ENCODE assay signal across 15 cellular contexts in the genomic region with DNA sequence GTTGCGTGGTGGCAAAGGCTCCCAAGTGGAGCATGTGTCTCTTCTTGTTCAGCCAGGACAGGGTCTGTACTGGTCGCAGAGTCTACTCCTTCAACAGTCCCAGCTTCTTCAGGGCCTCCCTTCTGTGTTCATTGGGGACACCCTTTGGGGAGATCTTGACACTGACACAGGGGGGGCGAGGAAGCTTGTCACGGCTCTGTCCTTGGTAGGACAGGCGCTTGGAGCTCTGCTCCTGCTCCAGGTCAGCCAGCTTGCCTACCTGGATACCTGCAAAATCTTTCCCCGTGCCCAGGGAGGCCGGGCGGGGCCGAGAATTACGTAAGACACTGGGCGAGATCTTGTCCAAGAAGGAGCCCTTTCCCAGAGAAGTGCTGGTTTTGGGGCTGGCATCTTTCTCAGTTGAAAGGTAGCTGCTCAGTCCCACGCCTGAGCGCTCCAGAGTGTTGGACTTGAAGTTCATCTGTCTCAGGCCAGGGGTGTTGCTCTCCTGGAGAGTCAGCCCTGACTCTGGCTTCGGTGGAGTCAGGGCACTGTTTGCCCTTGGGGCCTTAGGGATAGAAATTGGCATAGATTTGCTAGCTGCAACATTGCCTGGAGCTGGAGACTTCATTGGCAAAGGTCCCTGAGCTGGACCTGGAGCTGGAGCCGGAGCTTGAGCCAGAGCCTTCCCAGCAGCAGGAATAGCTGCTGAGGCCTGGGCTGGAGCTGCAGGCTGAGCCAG. TPM values are rescaled to one million over a fixed set of nuclear protein-coding genes. Genes with fewer than 3 reads are reported as not detected.
DNase-seq lines count a peak whose midpoint lies in the region; ATAC-seq and TF ChIP-seq lines count a peak whose summit lies in the region.
"Had no signal": no experiment of that assay in that cellular context is flagged by ENCODE, and none has a peak within 500 bp of the region (broad histone marks: within the 10 kb centered on the region; RNA-seq: fewer than 3 reads in every experiment).

No MANE protein-coding gene starts in this region.

- 79 to 86% methylated on average over 5 to 15 of the region's 15 CpGs for WGBS in body of pancreas, 2 donors

- peaks cover 90% of the 10 kb centered on the region for H3K36me3 Mint-ChIP-seq in Calu3 (ENCODE audit: insufficient read depth, unreplicated experiment)
- H3K36me3 Mint-ChIP-seq in activated CD4-positive, alpha-beta memory T cell treated with anti-CD3 and anti-CD28 coated beads for 36 hours, result no peaks in the 10 kb centered on the region
- H3K36me3 Mint-ChIP-seq: naive B cell; stimulated activated effector memory CD8-positive, alpha-beta T cell treated with anti-CD3 and anti-CD28 coated beads, Interleukin-12 subunit alpha, Interleukin-12 subunit beta, amount 100 ng/mL, for 72 hours had no signal

- H3K4me1 ChIP-seq in body of pancreas, result peaks cover 83% of the 10 kb centered on the region
- H3K4me1 ChIP-seq in mucosa of stomach (ENCODE audit: control insufficient read depth, insufficient read depth, low read length), result peaks cover 94% of the 10 kb centered on the region

- no peaks in the 10 kb centered on the region for H3K27me3 Mint-ChIP-seq in Calu3 (ENCODE audit: unreplicated experiment)
- H3K27me3 Mint-ChIP-seq in activated CD4-positive, alpha-beta memory T cell treated with anti-CD3 and anti-CD28 coated beads for 36 hours, result peaks cover 10% of the 10 kb centered on the region

- H3K9ac ChIP-seq in mucosa of stomach (ENCODE audit: low read length), result peak overlapping the region; percentile 77

- POLR2A ChIA-PET in activated CD4-positive, alpha-beta memory T cell treated with anti-CD3 and anti-CD28 coated beads for 36 hours (lab: Charles Lee), result no interaction called here

- no peak for ATAC-seq in body of pancreas
- ATAC-seq: activated CD8-positive, alpha-beta T cell treated with anti-CD3 and anti-CD28 coated beads for 36 hours; stimulated activated effector memory CD8-positive, alpha-beta T cell treated with anti-CD3 and anti-CD28 coated beads, Interleukin-12 subunit alpha, Interleukin-12 subunit beta, amount 100 ng/mL, for 72 hours had no signal

- H3K36me3 ChIP-seq in body of pancreas (replicated peaks in 1 of 2; ENCODE audit: insufficient read depth in 1 of 2, low read depth in 2 of 2) (peaks cover 0 to 4% of the 10 kb centered on the region in 2 donors), mucosa of stomach (ENCODE audit: control insufficient read depth, insufficient read depth, low read length) (peaks cover 12% of the 10 kb centered on the region)

- H3K4me1 Mint-ChIP-seq in Calu3 (ENCODE audit: low read depth, unreplicated experiment), result peaks cover 97% of the 10 kb centered on the region
- no peaks in the 10 kb centered on the region for H3K4me1 Mint-ChIP-seq in activated CD4-positive, alpha-beta memory T cell treated with anti-CD3 and anti-CD28 coated beads for 36 hours (ENCODE audit: low read depth)
- H3K4me1 Mint-ChIP-seq: naive B cell had no signal

- no TSS peak for BruUV-seq in Calu3 (replicated peaks; lab: Mats Ljungman, UMichigan)

- H3K27ac Mint-ChIP-seq in Calu3 (ENCODE audit: unreplicated experiment), result peak overlapping the region; percentile 98
- no peak overlapping the region for H3K27ac Mint-ChIP-seq in activated CD4-positive, alpha-beta memory T cell treated with anti-CD3 and anti-CD28 coated beads for 36 hours
- H3K27ac Mint-ChIP-seq: activated CD8-positive, alpha-beta T cell treated with anti-CD3 and anti-CD28 coated beads for 36 hours; stimulated activated effector memory CD8-positive, alpha-beta T cell treated with anti-CD3 and anti-CD28 coated beads, Interleukin-12 subunit alpha, Interleukin-12 subunit beta, amount 100 ng/mL, for 72 hours had no signal

- H3K9me3 Mint-ChIP-seq in Calu3 (ENCODE audit: low read depth, unreplicated experiment), result no peaks in the 10 kb centered on the region
- H3K9me3 Mint-ChIP-seq in activated CD4-positive, alpha-beta memory T cell treated with anti-CD3 and anti-CD28 coated beads for 36 hours, result no peaks in the 10 kb centered on the region
- H3K9me3 Mint-ChIP-seq: activated CD8-positive, alpha-beta T cell treated with anti-CD3 and anti-CD28 coated beads for 36 hours; naive B cell; stimulated activated effector memory CD8-positive, alpha-beta T cell treated with anti-CD3 and anti-CD28 coated beads, Interleukin-12 subunit alpha, Interleukin-12 subunit beta, amount 100 ng/mL, for 72 hours had no signal

- no peak overlapping the region for H3K4me3 ChIP-seq in body of pancreas
- no peak overlapping the region for H3K4me3 ChIP-seq in mucosa of stomach (ENCODE audit: low read length)

- TF ChIP-seq CTCF in Calu3 (IDR thresholded peaks at IDR 0.05; ENCODE audit: unreplicated experiment), result no peak
- no peak for TF ChIP-seq CTCF in body of pancreas (IDR thresholded peaks at IDR 0.05)

- intact Hi-C loops in Calu3 (cut with micrococcal nuclease; ENCODE audit: unreplicated experiment) (loop anchor here (2.0 to 10.0 kb wide), 2 partner anchors 15 to 303 kb away; a partner anchor contains a TSS), body of pancreas (cut with DNase I) (no loop called here)
- intact Hi-C loops in activated CD4-positive, alpha-beta memory T cell treated with anti-CD3 and anti-CD28 coated beads for 36 hours (cut with micrococcal nuclease), result no loop called here

- no peak for TF ChIP-seq POLR2A in body of pancreas (IDR thresholded peaks at IDR 0.05)

- H3K9me3 ChIP-seq in body of pancreas (no peaks in the 10 kb centered on the region), mucosa of stomach (ENCODE audit: control insufficient read depth, low read length) (no peaks in the 10 kb centered on the region)

- CTCF ChIA-PET in Calu3 (lab: Charles Lee), result interaction anchor here (0.9 to 4.7 kb wide), 16 partner anchors 8 to 110 kb away, joined by 3 to 27 read pairs (median 8); a partner anchor contains a TSS
- CTCF ChIA-PET in activated CD4-positive, alpha-beta memory T cell treated with anti-CD3 and anti-CD28 coated beads for 36 hours (lab: Charles Lee), result no interaction called here

- no peak for DNase-seq in Calu3
- DNase-seq in body of pancreas, result no peak
- no peak for DNase-seq in stimulated activated naive CD4-positive, alpha-beta T cell (lab: John Stamatoyannopoulos, UW)
- no peak for DNase-seq in substantia nigra (lab: John Stamatoyannopoulos, UW)
- no peak for DNase-seq in activated CD4-positive, alpha-beta memory T cell treated with anti-CD3 and anti-CD28 coated beads for 36 hours
- DNase-seq: activated CD8-positive, alpha-beta T cell treated with anti-CD3 and anti-CD28 coated beads for 36 hours; central memory CD4-positive, alpha-beta T cell; effector memory CD4-positive, alpha-beta T cell; naive B cell; NCI-H1930; NCI-H510A had no signal

- H3K27ac ChIP-seq in body of pancreas (peak overlapping the region in 3 of 4 donors; percentile 19 to 42 (median 38)), substantia nigra (ENCODE audit: low read depth, low read length, poor library complexity, severe bottlenecking) (no peak overlapping the region)

- peak overlapping the region; percentile 13 for H3K4me3 Mint-ChIP-seq in Calu3 (ENCODE audit: low read depth, unreplicated experiment)
- no peak overlapping the region for H3K4me3 Mint-ChIP-seq in activated CD4-positive, alpha-beta memory T cell treated with anti-CD3 and anti-CD28 coated beads for 36 hours
- H3K4me3 Mint-ChIP-seq: activated CD8-positive, alpha-beta T cell treated with anti-CD3 and anti-CD28 coated beads for 36 hours; naive B cell; stimulated activated effector memory CD8-positive, alpha-beta T cell treated with anti-CD3 and anti-CD28 coated beads, Interleukin-12 subunit alpha, Interleukin-12 subunit beta, amount 100 ng/mL, for 72 hours had no signal

- H3K27me3 ChIP-seq in body of pancreas (no peaks in the 10 kb centered on the region), mucosa of stomach (ENCODE audit: control insufficient read depth, insufficient read depth, low read length) (no peaks in the 10 kb centered on the region)

RNA-seq across cellular contexts. Expression of a gene that starts 10.5 kb away (rescaled TPM):
- 106 and 124 TPM in 2 replicates for total RNA-seq in Calu3 (2022)
- total RNA-seq in body of pancreas, result 10 to 100 TPM; 11.2 to 23.3 TPM
- not detected for total RNA-seq in activated CD4-positive, alpha-beta memory T cell treated with anti-CD3 and anti-CD28 coated beads for 36 hours
- total RNA-seq: fibroblast of villous mesenchyme had no signal

RNA-seq across cellular contexts. Expression of a gene that starts 29.0 kb away (rescaled TPM):
- total RNA-seq in Calu3 (2022), result 17.7 and 22.4 TPM in 2 replicates
- total RNA-seq in body of pancreas, result 1 to 10 TPM; 5.4 to 5.9 TPM
- total RNA-seq in activated CD4-positive, alpha-beta memory T cell treated with anti-CD3 and anti-CD28 coated beads for 36 hours, result 1 to 10 TPM; 6.3 to 7.2 TPM

RNA-seq across cellular contexts. Expression of a gene that starts 31.0 kb away (rescaled TPM):
- 52.0 and 54.4 TPM in 2 replicates for total RNA-seq in Calu3 (2022)
- total RNA-seq in body of pancreas, result 1 to 10 TPM; 4.9 to 9.3 TPM
- 1 to 10 TPM; 2.1 to 2.5 TPM for total RNA-seq in activated CD4-positive, alpha-beta memory T cell treated with anti-CD3 and anti-CD28 coated beads for 36 hours

RNA-seq across cellular contexts. Expression of a gene that starts 51.8 kb away (rescaled TPM):
- total RNA-seq in Calu3 (2022), result not detected in 2 replicates
- total RNA-seq in body of pancreas, result not detected
- not detected for total RNA-seq in activated CD4-positive, alpha-beta memory T cell treated with anti-CD3 and anti-CD28 coated beads for 36 hours
- total RNA-seq: activated CD8-positive, alpha-beta T cell treated with anti-CD3 and anti-CD28 coated beads for 36 hours; fibroblast of villous mesenchyme; LHCN-M2 had no signal

Comparison
In these comparisons a context has a peak if more than half of its experiments do, and no peak if none do; other contexts are left out.
1. RNA of a gene that starts 10.5 kb away (total RNA-seq): 106 to 124 TPM in Calu3 and 11.2 to 23.3 TPM in body of pancreas; not detected in activated CD4-positive, alpha-beta memory T cell treated with anti-CD3 and anti-CD28 coated beads for 36 hours; every median in the first group is over 10 times any median in the second.